ENCODE assay signal across 22 cellular contexts in the genomic region with DNA sequence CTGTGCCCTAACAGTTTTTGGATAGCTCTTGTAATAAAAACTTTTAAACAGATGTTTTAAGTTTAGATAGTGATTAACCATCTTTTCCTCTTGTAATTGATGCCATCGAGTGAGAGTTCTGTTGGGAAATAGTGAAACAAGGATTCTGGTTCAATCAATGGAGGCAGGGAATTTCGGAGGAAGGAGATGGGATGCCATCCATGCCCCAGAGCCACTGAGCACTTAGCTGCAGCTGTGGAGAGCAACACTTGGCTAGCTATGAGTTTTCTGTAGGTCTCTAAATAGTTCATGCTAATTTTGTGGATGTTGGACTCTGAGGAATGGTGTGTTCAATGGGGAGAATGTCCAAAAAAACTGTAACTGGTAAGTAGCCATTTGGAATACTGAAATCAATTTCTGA.
"Had no signal": no experiment of that assay in that cellular context is flagged by ENCODE, and none has a peak within 500 bp of the region (broad histone marks: within the 10 kb centered on the region; RNA-seq: fewer than 3 reads in every experiment).

No MANE protein-coding gene starts in this region.

- H3K4me1 ChIP-seq: lower lobe of right lung, upper lobe of left lung had no signal

- DNase-seq: dermis blood vessel endothelial cell; effector memory CD4-positive, alpha-beta T cell; gastrocnemius medialis; head of caudate nucleus; left ventricle myocardium superior; lower lobe of right lung; naive thymus-derived CD8-positive, alpha-beta T cell; nephron progenitor cell; nucleus accumbens; ovary; psoas muscle; right cardiac atrium; sigmoid colon; spleen; stimulated activated CD4-positive, alpha-beta T cell treated with anti-CD3 and anti-CD28 coated beads, Interleukin-2, amount 100 ng/mL, for 48 hours; stimulated activated naive B cell treated with anti-CD40 and anti-IgM and Interleukin-4, amounts not matched to agents 10 μg/mL and 1 μg/mL and 100 μg/mL, for 72 hours; upper lobe of left lung had no signal

- H3K27ac ChIP-seq: coronary artery, esophagus muscularis mucosa, gastrocnemius medialis, lower lobe of right lung, ovary, psoas muscle, sigmoid colon, skin epidermis, spleen, thoracic aorta, tibial nerve, upper lobe of left lung had no signal

- H3K27me3 ChIP-seq: esophagus muscularis mucosa, gastrocnemius medialis, ovary, sigmoid colon, spleen, tibial nerve, upper lobe of left lung had no signal

- H3K9me3 ChIP-seq: esophagus muscularis mucosa, gastrocnemius medialis, lower lobe of right lung, ovary, psoas muscle, sigmoid colon, spleen, thoracic aorta, tibial nerve, upper lobe of left lung had no signal

- H3K4me3 ChIP-seq: coronary artery, esophagus muscularis mucosa, gastrocnemius medialis, lower lobe of right lung, ovary, psoas muscle, sigmoid colon, skin epidermis, spleen, thoracic aorta, tibial nerve, upper lobe of left lung had no signal

- H3K36me3 ChIP-seq: gastrocnemius medialis, lower lobe of right lung, ovary, sigmoid colon, spleen, thoracic aorta, tibial nerve, upper lobe of left lung had no signal
